Comparison of ENCODE assay signal across 8 cellular contexts in the genomic region with DNA sequence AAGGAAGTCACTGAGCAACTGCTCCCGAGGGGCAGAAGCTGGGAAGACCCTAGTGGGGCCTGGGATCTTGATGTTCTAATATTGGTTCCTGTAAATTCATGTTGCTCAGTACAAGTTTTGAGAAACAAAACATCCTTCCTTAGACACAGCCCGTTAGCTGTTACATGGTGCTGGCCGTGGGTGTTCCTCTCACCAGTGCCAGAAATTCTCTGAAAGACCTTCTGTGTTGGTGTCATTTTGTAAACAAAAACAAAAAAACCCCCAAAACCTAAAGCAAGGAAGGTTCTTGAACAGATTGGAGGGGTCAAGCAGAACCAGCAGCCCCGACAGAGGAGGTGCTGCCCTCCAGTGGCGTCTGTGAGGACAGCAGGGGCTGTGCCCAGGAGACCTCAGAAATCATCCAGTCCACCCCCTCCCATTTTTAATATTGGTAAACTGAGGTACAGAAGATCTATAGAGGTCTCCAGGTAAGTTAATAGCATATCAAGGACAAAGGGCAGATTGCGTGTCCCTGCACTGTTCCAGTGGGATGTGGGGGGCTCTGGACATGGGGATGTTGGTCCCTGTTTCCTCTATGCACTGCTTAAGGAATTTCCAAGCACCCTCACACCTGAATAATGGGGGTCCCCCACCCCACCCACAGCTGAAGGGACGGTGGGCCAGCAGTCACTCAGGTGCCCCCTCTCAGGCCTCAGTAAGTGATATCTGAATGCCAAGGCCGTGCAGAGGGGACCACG. TPM values are rescaled to one million over a fixed set of nuclear protein-coding genes. Genes with fewer than 3 reads are reported as not detected.
A peak's percentile ranks its signal among the peaks of the same experiment; 100 is the strongest.
DNase-seq lines count a peak whose midpoint lies in the region; ATAC-seq lines count a peak whose summit lies in the region.

No MANE protein-coding gene starts in this region.

- no peak overlapping the region for H3K4me2 ChIP-seq in mesenchymal stem cell (ENCODE audit: low read length, poor library complexity, severe bottlenecking)

- peak overlapping the region; percentile 52 for H4K8ac ChIP-seq in mesenchymal stem cell (ENCODE audit: low read length)

- 36% methylated on average over 7 of the region's 9 CpGs for WGBS in mesenchymal stem cell

- H3K14ac ChIP-seq in mesenchymal stem cell (ENCODE audit: low read length in 2 of 2), result no peak overlapping the region

- peak; percentile 18 for DNase-seq in GM04504 (ENCODE audit: low read depth)
- peak; percentile 7 for DNase-seq in MV-4-11 (lab: John Stamatoyannopoulos, UW)
- DNase-seq in activated CD4-positive, alpha-beta T cell treated with anti-CD3 and anti-CD28 coated beads, Interleukin-2, amount 50 U/mL, for 4 hours, result peak; percentile 62 to 67
- peak; percentile 74 for DNase-seq in ecto neural progenitor cell (ENCODE audit: low spot score)
- peak; percentile 53 for DNase-seq in mesenchymal stem cell
- DNase-seq in stimulated activated CD8-positive, alpha-beta memory T cell treated with anti-CD3 and anti-CD28 coated beads, Interleukin-4, amount 100 ng/mL, for 24 hours (ENCODE audit: low read depth), result peak; percentile 61

- no peaks in the 10 kb centered on the region for H3K9me3 ChIP-seq in mesenchymal stem cell (ENCODE audit: control insufficient read depth, low read length)

- peak overlapping the region in 1 of 2 experiments; percentile 5 for H2BK12ac ChIP-seq in mesenchymal stem cell (ENCODE audit: low read length in 2 of 2)

- no peaks in the 10 kb centered on the region for H3K36me3 ChIP-seq in mesenchymal stem cell (ENCODE audit: control insufficient read depth in 1 of 2, insufficient read depth in 2 of 2, low read depth in 1 of 2, low read length in 2 of 2)

- peak overlapping the region; percentile 48 for H2AFZ ChIP-seq in mesenchymal stem cell (ENCODE audit: low read depth, low read length)

- H2BK15ac ChIP-seq in mesenchymal stem cell (ENCODE audit: low read depth, poor library complexity, severe bottlenecking), result no peak overlapping the region

- H3K18ac ChIP-seq in mesenchymal stem cell (ENCODE audit: low read depth in 1 of 2, low read length in 2 of 2), result peak overlapping the region in 1 of 2 experiments; percentile 58

- ATAC-seq in GM21786 (IDR thresholded peaks at IDR 0.05; ENCODE audit: unreplicated experiment) (no peak), GM19324 (IDR thresholded peaks at IDR 0.05; ENCODE audit: low FRiP score, unreplicated experiment) (no peak)

- H3K27me3 ChIP-seq in mesenchymal stem cell (ENCODE audit: control insufficient read depth in 1 of 2, insufficient read depth in 1 of 2, low read length in 2 of 2), result no peaks in the 10 kb centered on the region

- H3K4me1 ChIP-seq in mesenchymal stem cell (ENCODE audit: control insufficient read depth, insufficient read depth, low read depth, low read length), result peaks cover 6% of the 10 kb centered on the region

- no peak overlapping the region for H4K91ac ChIP-seq in mesenchymal stem cell (ENCODE audit: low read length)

- no peak overlapping the region for H2BK120ac ChIP-seq in mesenchymal stem cell (ENCODE audit: low read depth, low read length)

- H2AK5ac ChIP-seq in mesenchymal stem cell (ENCODE audit: low read length, severe bottlenecking), result no peak overlapping the region

- H2BK5ac ChIP-seq in mesenchymal stem cell (ENCODE audit: low read depth, low read length, poor library complexity, severe bottlenecking), result no peak overlapping the region

- no peak overlapping the region for H3K27ac ChIP-seq in mesenchymal stem cell (ENCODE audit: low read length, poor library complexity, severe bottlenecking)

- no peak overlapping the region for H3K23ac ChIP-seq in mesenchymal stem cell (ENCODE audit: low read length in 2 of 2)

- H3K4me3 ChIP-seq in mesenchymal stem cell (ENCODE audit: insufficient read depth in 1 of 2, low read depth in 1 of 2, low read length in 2 of 2), result no peak overlapping the region

- H3K9ac ChIP-seq in mesenchymal stem cell (ENCODE audit: low read length), result peak overlapping the region; percentile 6

- no peaks in the 10 kb centered on the region for H3K79me1 ChIP-seq in mesenchymal stem cell (replicated peaks; ENCODE audit: low read length, poor library complexity, severe bottlenecking)

- peak overlapping the region in 1 of 2 experiments; percentile 13 for H3K4ac ChIP-seq in mesenchymal stem cell (ENCODE audit: low read depth in 1 of 2, low read length in 2 of 2)

RNA-seq across cellular contexts. Expression of a gene that starts 38.2 kb away (rescaled TPM):
- polyA plus RNA-seq in mesenchymal stem cell (2013, experiment 1 of 2), result not detected
- polyA plus RNA-seq in mesenchymal stem cell (2013, experiment 2 of 2), result not detected

RNA-seq across cellular contexts. Expression of a gene that starts 42.4 kb away (rescaled TPM):
- not detected for polyA plus RNA-seq in mesenchymal stem cell (2013, experiment 1 of 2)
- polyA plus RNA-seq in mesenchymal stem cell (2013, experiment 2 of 2), result not detected

Comparison
In these comparisons a context has a peak if more than half of its experiments do, and no peak if none do; other contexts are left out.
1. DNase-seq: peak in every context shown above with its lines; median percentile 74 in ecto neural progenitor cell; 64 in activated CD4-positive, alpha-beta T cell treated with anti-CD3 and anti-CD28 coated beads, Interleukin-2, amount 50 U/mL, for 4 hours; 61 in stimulated activated CD8-positive, alpha-beta memory T cell treated with anti-CD3 and anti-CD28 coated beads, Interleukin-4, amount 100 ng/mL, for 24 hours; 53 in mesenchymal stem cell; 18 in GM04504; 7 in MV-4-11.